ENCODE assay signal across 15 cellular contexts in the genomic region with DNA sequence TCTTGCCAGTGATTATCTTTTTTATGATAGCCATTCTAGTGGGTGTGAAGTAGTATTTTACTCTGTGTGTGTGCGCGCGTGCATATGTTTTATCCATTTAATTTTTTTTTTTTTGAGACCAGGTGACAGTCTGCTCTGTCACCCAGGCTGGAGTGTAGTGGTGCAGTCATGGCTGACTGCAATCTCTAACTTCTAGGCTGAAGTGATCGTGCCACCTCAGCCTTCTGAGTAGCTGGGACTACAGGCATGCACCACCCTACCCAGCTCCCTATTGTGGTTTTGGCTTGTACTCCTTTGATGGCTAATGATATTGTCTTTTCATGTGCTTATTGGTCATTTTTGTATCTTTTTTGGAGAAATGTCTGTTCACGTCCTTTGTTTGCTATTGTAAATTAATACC.
"Had no signal": no experiment of that assay in that cellular context is flagged by ENCODE, and none has a peak within 500 bp of the region (broad histone marks: within the 10 kb centered on the region; RNA-seq: fewer than 3 reads in every experiment).

No MANE protein-coding gene starts in this region.

- H3K27me3 Mint-ChIP-seq: activated CD4-positive, alpha-beta T cell treated with anti-CD3 and anti-CD28 coated beads, Interleukin-2, amount 10 ng/mL, durations not matched to agents 7 days and 5 days; dendritic cell treated with granulocyte-macrophage colony-stimulating factor and Interleukin-4, amounts not matched to agents 40 ng/mL and 50 ng/mL, for 4 days; naive B cell; stimulated activated naive B cell treated with anti-CD40 and anti-IgM and Interleukin-4, amounts not matched to agents 10 μg/mL and 1 μg/mL and 100 μg/mL, for 72 hours had no signal

- H3K27ac Mint-ChIP-seq: activated CD4-positive, alpha-beta T cell treated with anti-CD3 and anti-CD28 coated beads, Interleukin-2, amount 10 ng/mL, durations not matched to agents 7 days and 5 days; activated T-helper 1 cell treated with anti-CD3 and anti-CD28 coated beads, Interleukin-12 subunit alpha, Interleukin-12 subunit beta, Interleukin-2, Interleukin-4 antibody, amounts not matched to agents 30 ng/mL and 10 ng/mL and 1 ng/mL, durations not matched to agents 14 hours and 24 hours and 36 hours; dendritic cell treated with granulocyte-macrophage colony-stimulating factor and Interleukin-4, amounts not matched to agents 40 ng/mL and 50 ng/mL, for 4 days; stimulated activated naive B cell treated with anti-CD40 and anti-IgM and Interleukin-4, amounts not matched to agents 10 μg/mL and 1 μg/mL and 100 μg/mL, for 72 hours had no signal

- DNase-seq: activated CD4-positive, alpha-beta T cell treated with anti-CD3 and anti-CD28 coated beads, Interleukin-2, amount 10 ng/mL, durations not matched to agents 7 days and 5 days; cerebellar nuclear complex; effector memory CD4-positive, alpha-beta T cell; foreskin keratinocyte; glutamatergic neuron; left cardiac atrium; naive B cell; stimulated activated CD4-positive, alpha-beta T cell treated with anti-CD3 and anti-CD28 coated beads, Interleukin-4, amount 100 ng/mL, for 1 hour; stimulated activated naive B cell treated with anti-CD40 and anti-IgM and Interleukin-4, amounts not matched to agents 10 μg/mL and 1 μg/mL and 100 μg/mL, for 72 hours had no signal

- H3K4me3 ChIP-seq: ascending aorta, breast epithelium, tibial nerve, vagina had no signal

- ATAC-seq: foreskin keratinocyte; stimulated activated naive B cell treated with anti-CD40 and anti-IgM and Interleukin-4, amounts not matched to agents 10 μg/mL and 1 μg/mL and 100 μg/mL, for 72 hours had no signal

- H3K4me3 Mint-ChIP-seq: activated CD4-positive, alpha-beta T cell treated with anti-CD3 and anti-CD28 coated beads, Interleukin-2, amount 10 ng/mL, durations not matched to agents 7 days and 5 days; activated T-helper 1 cell treated with anti-CD3 and anti-CD28 coated beads, Interleukin-12 subunit alpha, Interleukin-12 subunit beta, Interleukin-2, Interleukin-4 antibody, amounts not matched to agents 30 ng/mL and 10 ng/mL and 1 ng/mL, durations not matched to agents 14 hours and 24 hours and 36 hours; dendritic cell treated with granulocyte-macrophage colony-stimulating factor and Interleukin-4, amounts not matched to agents 40 ng/mL and 50 ng/mL, for 4 days; naive B cell; stimulated activated naive B cell treated with anti-CD40 and anti-IgM and Interleukin-4, amounts not matched to agents 10 μg/mL and 1 μg/mL and 100 μg/mL, for 72 hours had no signal

- H3K9me3 Mint-ChIP-seq: activated CD4-positive, alpha-beta T cell treated with anti-CD3 and anti-CD28 coated beads, Interleukin-2, amount 10 ng/mL, durations not matched to agents 7 days and 5 days; activated T-helper 1 cell treated with anti-CD3 and anti-CD28 coated beads, Interleukin-12 subunit alpha, Interleukin-12 subunit beta, Interleukin-2, Interleukin-4 antibody, amounts not matched to agents 30 ng/mL and 10 ng/mL and 1 ng/mL, durations not matched to agents 14 hours and 24 hours and 36 hours; dendritic cell treated with granulocyte-macrophage colony-stimulating factor and Interleukin-4, amounts not matched to agents 40 ng/mL and 50 ng/mL, for 4 days; naive B cell; stimulated activated naive B cell treated with anti-CD40 and anti-IgM and Interleukin-4, amounts not matched to agents 10 μg/mL and 1 μg/mL and 100 μg/mL, for 72 hours had no signal
